1 cellular context compared by ENCODE assay signal in the genomic region with DNA sequence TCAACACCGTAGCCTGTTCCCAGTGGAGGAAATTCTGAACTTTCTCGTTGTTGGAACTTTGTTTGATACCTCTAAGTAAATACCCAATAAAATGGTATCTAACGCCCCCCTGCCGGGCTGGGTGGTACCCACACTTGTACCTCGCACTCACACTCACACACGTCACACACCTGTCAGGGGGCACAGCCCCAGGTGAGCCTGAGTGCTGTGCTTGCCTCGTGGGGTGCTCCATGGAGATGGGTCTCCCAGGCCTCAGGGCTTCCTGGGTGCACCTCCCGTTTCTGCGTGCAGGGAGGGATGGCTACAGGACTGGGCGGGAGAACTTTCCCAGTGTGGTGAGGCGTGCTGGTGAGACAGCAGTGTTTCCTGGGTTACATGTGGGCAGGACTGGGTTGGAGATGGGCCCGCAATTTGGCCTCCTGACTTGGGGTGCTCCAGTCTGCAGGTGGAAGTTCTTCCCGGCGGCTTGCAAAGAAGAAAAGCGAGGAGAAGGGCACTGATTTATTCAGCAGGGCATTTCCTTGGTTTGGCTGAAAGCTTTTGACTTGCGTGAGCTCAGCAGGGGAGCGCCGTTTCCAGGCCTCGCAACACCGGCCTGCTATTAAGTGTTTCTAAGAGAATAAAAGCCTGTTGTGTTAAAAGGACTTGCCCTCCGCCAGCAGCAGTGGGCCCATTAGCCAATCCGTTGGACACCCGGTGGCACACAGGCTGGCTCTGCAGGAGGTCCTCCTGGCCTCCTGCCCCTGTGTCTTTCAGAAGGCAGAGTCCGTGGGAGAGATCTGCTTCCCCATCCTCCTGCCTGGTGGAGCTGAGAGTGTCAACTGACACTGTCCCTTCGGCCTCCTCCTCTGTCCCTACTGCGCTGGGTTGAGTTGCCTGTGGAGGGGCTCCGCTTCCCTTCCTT.
TF ChIP-seq lines count a peak whose summit lies in the region.

No MANE protein-coding gene starts in this region.

TF ChIP-seq in GM23338, 12 proteins besides CTCF, POLR2A, EP300 and RAD21 (continued from another document):
- TF ChIP-seq, protein P1, sequence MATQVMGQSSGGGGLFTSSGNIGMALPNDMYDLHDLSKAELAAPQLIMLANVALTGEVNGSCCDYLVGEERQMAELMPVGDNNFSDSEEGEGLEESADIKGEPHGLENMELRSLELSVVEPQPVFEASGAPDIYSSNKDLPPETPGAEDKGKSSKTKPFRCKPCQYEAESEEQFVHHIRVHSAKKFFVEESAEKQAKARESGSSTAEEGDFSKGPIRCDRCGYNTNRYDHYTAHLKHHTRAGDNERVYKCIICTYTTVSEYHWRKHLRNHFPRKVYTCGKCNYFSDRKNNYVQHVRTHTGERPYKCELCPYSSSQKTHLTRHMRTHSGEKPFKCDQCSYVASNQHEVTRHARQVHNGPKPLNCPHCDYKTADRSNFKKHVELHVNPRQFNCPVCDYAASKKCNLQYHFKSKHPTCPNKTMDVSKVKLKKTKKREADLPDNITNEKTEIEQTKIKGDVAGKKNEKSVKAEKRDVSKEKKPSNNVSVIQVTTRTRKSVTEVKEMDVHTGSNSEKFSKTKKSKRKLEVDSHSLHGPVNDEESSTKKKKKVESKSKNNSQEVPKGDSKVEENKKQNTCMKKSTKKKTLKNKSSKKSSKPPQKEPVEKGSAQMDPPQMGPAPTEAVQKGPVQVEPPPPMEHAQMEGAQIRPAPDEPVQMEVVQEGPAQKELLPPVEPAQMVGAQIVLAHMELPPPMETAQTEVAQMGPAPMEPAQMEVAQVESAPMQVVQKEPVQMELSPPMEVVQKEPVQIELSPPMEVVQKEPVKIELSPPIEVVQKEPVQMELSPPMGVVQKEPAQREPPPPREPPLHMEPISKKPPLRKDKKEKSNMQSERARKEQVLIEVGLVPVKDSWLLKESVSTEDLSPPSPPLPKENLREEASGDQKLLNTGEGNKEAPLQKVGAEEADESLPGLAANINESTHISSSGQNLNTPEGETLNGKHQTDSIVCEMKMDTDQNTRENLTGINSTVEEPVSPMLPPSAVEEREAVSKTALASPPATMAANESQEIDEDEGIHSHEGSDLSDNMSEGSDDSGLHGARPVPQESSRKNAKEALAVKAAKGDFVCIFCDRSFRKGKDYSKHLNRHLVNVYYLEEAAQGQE (IDR thresholded peaks at IDR 0.05; ENCODE audit: unreplicated experiment) = no peak
- TF ChIP-seq JUNB (IDR thresholded peaks at IDR 0.05; ENCODE audit: unreplicated experiment) (no peak), STAT1 (IDR thresholded peaks at IDR 0.05; ENCODE audit: unreplicated experiment) (no peak), EZH2phosphoT487 (IDR thresholded peaks at IDR 0.05; ENCODE audit: unreplicated experiment) (no peak)
- TF ChIP-seq, protein P2, sequence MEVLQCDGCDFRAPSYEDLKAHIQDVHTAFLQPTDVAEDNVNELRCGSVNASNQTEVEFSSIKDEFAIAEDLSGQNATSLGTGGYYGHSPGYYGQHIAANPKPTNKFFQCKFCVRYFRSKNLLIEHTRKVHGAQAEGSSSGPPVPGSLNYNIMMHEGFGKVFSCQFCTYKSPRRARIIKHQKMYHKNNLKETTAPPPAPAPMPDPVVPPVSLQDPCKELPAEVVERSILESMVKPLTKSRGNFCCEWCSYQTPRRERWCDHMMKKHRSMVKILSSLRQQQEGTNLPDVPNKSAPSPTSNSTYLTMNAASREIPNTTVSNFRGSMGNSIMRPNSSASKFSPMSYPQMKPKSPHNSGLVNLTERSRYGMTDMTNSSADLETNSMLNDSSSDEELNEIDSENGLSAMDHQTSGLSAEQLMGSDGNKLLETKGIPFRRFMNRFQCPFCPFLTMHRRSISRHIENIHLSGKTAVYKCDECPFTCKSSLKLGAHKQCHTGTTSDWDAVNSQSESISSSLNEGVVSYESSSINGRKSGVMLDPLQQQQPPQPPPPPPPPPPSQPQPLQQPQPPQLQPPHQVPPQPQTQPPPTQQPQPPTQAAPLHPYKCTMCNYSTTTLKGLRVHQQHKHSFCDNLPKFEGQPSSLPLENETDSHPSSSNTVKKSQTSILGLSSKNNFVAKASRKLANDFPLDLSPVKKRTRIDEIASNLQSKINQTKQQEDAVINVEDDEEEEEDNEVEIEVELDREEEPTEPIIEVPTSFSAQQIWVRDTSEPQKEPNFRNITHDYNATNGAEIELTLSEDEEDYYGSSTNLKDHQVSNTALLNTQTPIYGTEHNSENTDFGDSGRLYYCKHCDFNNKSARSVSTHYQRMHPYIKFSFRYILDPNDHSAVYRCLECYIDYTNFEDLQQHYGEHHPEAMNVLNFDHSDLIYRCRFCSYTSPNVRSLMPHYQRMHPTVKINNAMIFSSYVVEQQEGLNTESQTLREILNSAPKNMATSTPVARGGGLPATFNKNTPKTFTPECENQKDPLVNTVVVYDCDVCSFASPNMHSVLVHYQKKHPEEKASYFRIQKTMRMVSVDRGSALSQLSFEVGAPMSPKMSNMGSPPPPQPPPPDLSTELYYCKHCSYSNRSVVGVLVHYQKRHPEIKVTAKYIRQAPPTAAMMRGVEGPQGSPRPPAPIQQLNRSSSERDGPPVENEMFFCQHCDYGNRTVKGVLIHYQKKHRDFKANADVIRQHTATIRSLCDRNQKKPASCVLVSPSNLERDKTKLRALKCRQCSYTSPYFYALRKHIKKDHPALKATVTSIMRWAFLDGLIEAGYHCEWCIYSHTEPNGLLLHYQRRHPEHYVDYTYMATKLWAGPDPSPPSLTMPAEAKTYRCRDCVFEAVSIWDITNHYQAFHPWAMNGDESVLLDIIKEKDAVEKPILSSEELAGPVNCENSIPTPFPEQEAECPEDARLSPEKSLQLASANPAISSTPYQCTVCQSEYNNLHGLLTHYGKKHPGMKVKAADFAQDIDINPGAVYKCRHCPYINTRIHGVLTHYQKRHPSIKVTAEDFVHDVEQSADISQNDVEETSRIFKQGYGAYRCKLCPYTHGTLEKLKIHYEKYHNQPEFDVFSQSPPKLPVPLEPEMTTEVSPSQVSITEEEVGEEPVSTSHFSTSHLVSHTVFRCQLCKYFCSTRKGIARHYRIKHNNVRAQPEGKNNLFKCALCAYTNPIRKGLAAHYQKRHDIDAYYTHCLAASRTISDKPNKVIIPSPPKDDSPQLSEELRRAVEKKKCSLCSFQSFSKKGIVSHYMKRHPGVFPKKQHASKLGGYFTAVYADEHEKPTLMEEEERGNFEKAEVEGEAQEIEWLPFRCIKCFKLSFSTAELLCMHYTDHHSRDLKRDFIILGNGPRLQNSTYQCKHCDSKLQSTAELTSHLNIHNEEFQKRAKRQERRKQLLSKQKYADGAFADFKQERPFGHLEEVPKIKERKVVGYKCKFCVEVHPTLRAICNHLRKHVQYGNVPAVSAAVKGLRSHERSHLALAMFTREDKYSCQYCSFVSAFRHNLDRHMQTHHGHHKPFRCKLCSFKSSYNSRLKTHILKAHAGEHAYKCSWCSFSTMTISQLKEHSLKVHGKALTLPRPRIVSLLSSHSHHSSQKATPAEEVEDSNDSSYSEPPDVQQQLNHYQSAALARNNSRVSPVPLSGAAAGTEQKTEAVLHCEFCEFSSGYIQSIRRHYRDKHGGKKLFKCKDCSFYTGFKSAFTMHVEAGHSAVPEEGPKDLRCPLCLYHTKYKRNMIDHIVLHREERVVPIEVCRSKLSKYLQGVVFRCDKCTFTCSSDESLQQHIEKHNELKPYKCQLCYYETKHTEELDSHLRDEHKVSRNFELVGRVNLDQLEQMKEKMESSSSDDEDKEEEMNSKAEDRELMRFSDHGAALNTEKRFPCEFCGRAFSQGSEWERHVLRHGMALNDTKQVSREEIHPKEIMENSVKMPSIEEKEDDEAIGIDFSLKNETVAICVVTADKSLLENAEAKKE (CRISPR knock-in tag; IDR thresholded peaks at IDR 0.05) = no peak
